Comparison of ENCODE assay signal across 16 cellular contexts in the genomic region with DNA sequence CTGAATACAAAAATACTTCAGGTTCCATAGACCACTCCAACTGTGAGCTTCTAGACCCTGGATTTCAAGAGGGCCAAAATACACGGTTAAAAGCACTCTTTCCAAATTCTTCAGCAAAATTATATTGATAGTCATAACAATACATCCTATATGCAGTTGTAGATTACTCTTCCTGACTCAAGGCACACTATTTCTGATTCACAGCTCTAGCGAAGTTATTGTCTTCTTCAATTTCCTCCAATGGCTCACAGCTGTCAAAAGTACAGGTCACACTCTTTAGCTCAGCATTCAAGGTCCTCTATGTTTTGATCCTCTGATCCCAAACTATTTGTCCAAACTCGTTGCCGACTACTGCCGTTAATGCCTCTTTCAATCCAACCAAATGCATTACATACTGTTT. TPM values are rescaled to one million over a fixed set of nuclear protein-coding genes. Genes with fewer than 3 reads are reported as not detected.
DNase-seq lines count a peak whose midpoint lies in the region; ATAC-seq and TF ChIP-seq lines count a peak whose summit lies in the region.
"Had no signal": no experiment of that assay in that cellular context is flagged by ENCODE, and none has a peak within 500 bp of the region (broad histone marks: within the 10 kb centered on the region; RNA-seq: fewer than 3 reads in every experiment).

No MANE protein-coding gene starts in this region.

- TF ChIP-seq POLR2A in HCT116 (IDR thresholded peaks at IDR 0.05; ENCODE audit: borderline replicate concordance, extremely low read depth, insufficient read depth, insufficient read length) (no peak), gastroesophageal sphincter (IDR thresholded peaks at IDR 0.05) (no peak), stomach (IDR thresholded peaks at IDR 0.05) (no peak)

- no peak overlapping the region for H3K27ac ChIP-seq in HCT116 (ENCODE audit: low read depth, low read length)
- H3K27ac ChIP-seq in SK-N-SH (ENCODE audit: low read depth in 2 of 2, low read length in 1 of 2): peak overlapping the region; percentile 77 to 99; a peak in 3 of 4 replicates
- H3K27ac ChIP-seq in gastroesophageal sphincter: peak overlapping the region in 3 of 4 donors; percentile 44 to 54 (median 52)
- peak overlapping the region in 4 of 5 donors; percentile 42 to 68 (median 64) for H3K27ac ChIP-seq in stomach
- H3K27ac ChIP-seq in dorsolateral prefrontal cortex: no peak overlapping the region

- POLR2A ChIA-PET in HCT116 (lab: Charles Lee) (interaction anchor here (1.0 to 1.2 kb wide), 2 partner anchors 13 to 336 kb away, joined by 3 read pairs; a partner anchor contains a TSS), SK-N-SH (lab: Yijun Ruan, JAX) (no interaction called here)

- H2AFZ ChIP-seq in HCT116 (ENCODE audit: low read depth, low read length, poor library complexity, severe bottlenecking) (peak overlapping the region; percentile 66), SK-N-SH (ENCODE audit: low read depth) (no peak overlapping the region)

- H3K9me2 ChIP-seq in HCT116 (ENCODE audit: insufficient read depth): no peaks in the 10 kb centered on the region
- no peaks in the 10 kb centered on the region for H3K9me2 ChIP-seq in SK-N-SH

- H3K4me3 ChIP-seq in HCT116 (replicated peaks in 1 of 2; ENCODE audit: low read depth in 1 of 2, low read length in 2 of 2) (no peak overlapping the region), SK-N-SH (ENCODE audit: low read depth in 2 of 2, low read length in 1 of 2) (peak overlapping the region in 1 of 2 experiments; percentile 31; a peak in 1 of 4 replicates), gastroesophageal sphincter (no peak overlapping the region), stomach (no peak overlapping the region), dorsolateral prefrontal cortex (no peak overlapping the region)

- TF ChIP-seq CTCF in HCT116 (IDR thresholded peaks at IDR 0.05 in 2 of 3, conservative IDR thresholded peaks at IDR 0.05 in 1 of 3; ENCODE audit: borderline replicate concordance in 1 of 3, insufficient read depth in 1 of 3, low read depth in 2 of 3, low read length in 2 of 3): no peak
- no peak for TF ChIP-seq CTCF in SK-N-SH (IDR thresholded peaks at IDR 0.05)
- TF ChIP-seq CTCF in gastroesophageal sphincter (IDR thresholded peaks at IDR 0.05): no peak
- no peak for TF ChIP-seq CTCF in stomach (IDR thresholded peaks at IDR 0.05)
- TF ChIP-seq CTCF in dorsolateral prefrontal cortex (IDR thresholded peaks at IDR 0.05 in 54 of 56, conservative IDR thresholded peaks at IDR 0.05 in 2 of 56; ENCODE audit: low read depth in 1 of 56, partially characterized antibody in 56 of 56): no peak

- DNase-seq in HCT116 (ENCODE audit: low read depth, low spot score): no peak
- no peak for DNase-seq in SK-N-SH
- DNase-seq in stomach: no peak
- DNase-seq in NOMO-1 treated with DMSO at 0.1 percent for 48 hours (lab: John Stamatoyannopoulos, UW; ENCODE audit: unreplicated experiment): no peak
- no peak for DNase-seq in stimulated activated naive CD8-positive, alpha-beta T cell treated with anti-CD3 and anti-CD28 coated beads, Interleukin-15, Interleukin-2, amounts not matched to agents 100 U/mL and 50 U/mL, for 24 hours
- no peak for DNase-seq in dorsolateral prefrontal cortex
- DNase-seq: activated CD8-positive, alpha-beta T cell treated with anti-CD3 and anti-CD28 coated beads for 36 hours; activated T-cell treated with anti-CD3 and anti-CD28 coated beads, Interleukin-2, amount 50 U/mL, for 4 hours; COR-L47; head of caudate nucleus; mesendoderm; NCI-H774; nephron progenitor cell had no signal

- BruUV-seq in HCT116 (replicated peaks; lab: Mats Ljungman, UMichigan): no TSS peak

- H3F3A ChIP-seq in SK-N-SH (replicated peaks; ENCODE audit: insufficient read depth): peaks cover 54% of the 10 kb centered on the region

- H3K9me3 ChIP-seq in HCT116 (ENCODE audit: control insufficient read depth in 1 of 2, insufficient read depth in 1 of 2, low read depth in 1 of 2, low read length in 2 of 2): no peaks in the 10 kb centered on the region
- H3K9me3 ChIP-seq in SK-N-SH: no peaks in the 10 kb centered on the region
- H3K9me3 ChIP-seq in gastroesophageal sphincter: no peaks in the 10 kb centered on the region
- H3K9me3 ChIP-seq in stomach: no peaks in the 10 kb centered on the region

- H3K79me2 ChIP-seq in HCT116 (ENCODE audit: insufficient read depth, low read length) (no peaks in the 10 kb centered on the region), SK-N-SH (ENCODE audit: insufficient read depth) (no peaks in the 10 kb centered on the region)

- WGBS in SK-N-SH (ENCODE audit: low lambda C conversion rate): 52% methylated on average over 5 of the region's 5 CpGs
- WGBS in gastroesophageal sphincter (ENCODE audit: low coverage in 1 of 2), 2 donors: 74 to 82% methylated on average over 5 of the region's 5 CpGs
- WGBS in stomach, 5 donors: 86 to 88% (median 87%) methylated on average over 5 of the region's 5 CpGs

- TF ChIP-seq EP300 in SK-N-SH (IDR thresholded peaks at IDR 0.05; ENCODE audit: borderline replicate concordance in 1 of 2, low read depth in 1 of 2, low read length in 1 of 2) (no peak), gastroesophageal sphincter (IDR thresholded peaks at IDR 0.05) (no peak), stomach (IDR thresholded peaks at IDR 0.05) (no peak)

- H3K27me3 ChIP-seq in HCT116 (ENCODE audit: insufficient read depth, low read length) (no peaks in the 10 kb centered on the region), SK-N-SH (ENCODE audit: insufficient read depth) (no peaks in the 10 kb centered on the region), gastroesophageal sphincter (no peaks in the 10 kb centered on the region), stomach (no peaks in the 10 kb centered on the region), dorsolateral prefrontal cortex (no peaks in the 10 kb centered on the region)

- CTCF ChIA-PET in HCT116 (lab: Charles Lee): interaction anchor here (1.0 to 1.9 kb wide), 5 partner anchors 12 to 325 kb away, joined by 3 to 9 read pairs (median 5); no protein-coding TSS in a partner anchor
- CTCF ChIA-PET in SK-N-SH (lab: Yijun Ruan, JAX): interaction anchor here (0.9 to 4.9 kb wide), 2 partner anchors 12 to 14 kb away, joined by 3 to 26 read pairs; no protein-coding TSS in a partner anchor

- ATAC-seq in HCT116 (no peak), gastroesophageal sphincter (no peak)
- ATAC-seq in stimulated activated naive CD8-positive, alpha-beta T cell treated with anti-CD3 and anti-CD28 coated beads, Interleukin-15, Interleukin-2, amounts not matched to agents 100 U/mL and 50 U/mL, for 24 hours: no peak
- ATAC-seq in activated CD4-positive, CD25-positive, alpha-beta regulatory T cell treated with anti-CD3 and anti-CD28 coated beads, Interleukin-2, amount 50 U/mL, for 24 hours: no peak
- ATAC-seq: activated CD8-positive, alpha-beta T cell treated with anti-CD3 and anti-CD28 coated beads for 36 hours; activated T-cell treated with anti-CD3 and anti-CD28 coated beads, Interleukin-2, amount 50 U/mL, for 4 hours had no signal

- RAD21 ChIA-PET in HCT116 (lab: Charles Lee; ENCODE audit: low non-redundant PET in 1 of 2, low total read pairs in 2 of 2, uncharacterized antibody in 2 of 2, unreplicated experiment in 2 of 2): interaction anchor here in 1 of 2 experiments (1.8 kb wide), 1 partner anchor 81 kb away, joined by 4 read pairs; no protein-coding TSS in a partner anchor

- no peak overlapping the region; the same call in 1 of the 2 replicates for H3K4me2 ChIP-seq in HCT116 (ENCODE audit: low read length)
- H3K4me2 ChIP-seq in SK-N-SH: peak overlapping the region; percentile 59

- TF ChIP-seq RAD21 in HCT116 (IDR thresholded peaks at IDR 0.05; ENCODE audit: low read depth) (no peak), SK-N-SH (IDR thresholded peaks at IDR 0.05; ENCODE audit: low read length) (no peak)

- H4K20me1 ChIP-seq in HCT116 (ENCODE audit: insufficient read depth) (no peaks in the 10 kb centered on the region), SK-N-SH (ENCODE audit: insufficient read depth) (no peaks in the 10 kb centered on the region)

- intact Hi-C loops in HCT116 (cut with micrococcal nuclease): no loop called here
- intact Hi-C loops in stomach (cut with DNase I; ENCODE audit: low total_unique reads): no loop called here
- intact Hi-C loops in dorsolateral prefrontal cortex (cut with DNase I): no loop called here

- H3K4me1 ChIP-seq in HCT116 (ENCODE audit: control insufficient read depth in 1 of 2, insufficient read depth in 2 of 2, low read length in 2 of 2): peaks cover 0 to 22% of the 10 kb centered on the region in 2 experiments; a peak in 2 of 4 replicates
- H3K4me1 ChIP-seq in SK-N-SH (ENCODE audit: control insufficient read depth in 1 of 2, insufficient read depth in 2 of 2, low read depth in 1 of 2, low read length in 1 of 2): peaks cover 0 to 40% of the 10 kb centered on the region in 2 experiments; a peak in 3 of 4 replicates
- peaks cover 0 to 4% (median 0%) of the 10 kb centered on the region in 3 donors for H3K4me1 ChIP-seq in gastroesophageal sphincter
- H3K4me1 ChIP-seq in stomach: no peaks in the 10 kb centered on the region

- H3K9ac ChIP-seq in HCT116 (ENCODE audit: low read length): no peak overlapping the region
- peak overlapping the region; percentile 74 for H3K9ac ChIP-seq in SK-N-SH

- H3K36me3 ChIP-seq in HCT116 (ENCODE audit: control insufficient read depth in 1 of 2, insufficient read depth in 2 of 2, low read length in 2 of 2): no peaks in the 10 kb centered on the region
- no peaks in the 10 kb centered on the region for H3K36me3 ChIP-seq in SK-N-SH (replicated peaks in 1 of 2; ENCODE audit: control insufficient read depth in 1 of 2, insufficient read depth in 2 of 2, low read length in 1 of 2)
- no peaks in the 10 kb centered on the region for H3K36me3 ChIP-seq in gastroesophageal sphincter
- no peaks in the 10 kb centered on the region for H3K36me3 ChIP-seq in stomach

TF ChIP-seq in HCT116, 20 proteins besides CTCF, POLR2A, EP300 and RAD21 (continues in another document):
- TF ChIP-seq ZFX (IDR thresholded peaks at IDR 0.05) (no peak), ELF1 (IDR thresholded peaks at IDR 0.05; ENCODE audit: borderline replicate concordance, low read depth) (no peak), EGR1 (IDR thresholded peaks at IDR 0.05; ENCODE audit: low read depth) (no peak), EZH2 (IDR thresholded peaks at IDR 0.05) (no peak)

RNA-seq across cellular contexts. Expression of a gene that starts 13.5 kb away (rescaled TPM):
- total RNA-seq in HCT116 (2021; ENCODE audit: unreplicated experiment): 1.7 TPM
- polyA plus RNA-seq in HCT116 (2012): 0.56 and 0.89 TPM in 2 replicates
- 83.4 and 103 TPM in 2 replicates for polyA plus RNA-seq in SK-N-SH (2012; rRNA removed)
- polyA plus RNA-seq in SK-N-SH (2012; cell fraction: cytosol; rRNA removed): 113 and 151 TPM in 2 replicates
- 90.9 and 120 TPM in 2 replicates for polyA plus RNA-seq in SK-N-SH (2012; cell fraction: nucleus; rRNA removed)
- 100 to 1,000 TPM in 2 of 4 donors, 10 to 100 TPM in 2; 30.8 to 208 (median 138) TPM for total RNA-seq in gastroesophageal sphincter
- total RNA-seq in stomach: 100 to 1,000 TPM in 1 of 5 donors, 10 to 100 TPM in 3, 1 to 10 TPM in 1; 2.3 to 158 (median 29.0) TPM
- polyA plus RNA-seq in stomach: 10 to 100 TPM in 2 of 3 donors, 1 to 10 TPM in 1; 7.4 to 11.8 (median 10.2) TPM
- 10 to 100 TPM in 27 of 120 experiments, 1 to 10 TPM in 93; 1.5 to 19.2 (median 7.2) TPM for total RNA-seq in dorsolateral prefrontal cortex
- total RNA-seq: activated CD8-positive, alpha-beta T cell treated with anti-CD3 and anti-CD28 coated beads for 36 hours; HepG2 had no signal
- polyA plus RNA-seq: HepG2 had no signal

Comparison
In these comparisons a context has a peak if more than half of its experiments do, and no peak if none do; other contexts are left out.
1. H3K27ac ChIP-seq: peak in SK-N-SH (2 of 2), gastroesophageal sphincter (3 of 4) and stomach (4 of 5); none in HCT116 (single experiment) and dorsolateral prefrontal cortex (0 of 59).